Comparison of ENCODE assay signal across 20 cellular contexts in the genomic region with DNA sequence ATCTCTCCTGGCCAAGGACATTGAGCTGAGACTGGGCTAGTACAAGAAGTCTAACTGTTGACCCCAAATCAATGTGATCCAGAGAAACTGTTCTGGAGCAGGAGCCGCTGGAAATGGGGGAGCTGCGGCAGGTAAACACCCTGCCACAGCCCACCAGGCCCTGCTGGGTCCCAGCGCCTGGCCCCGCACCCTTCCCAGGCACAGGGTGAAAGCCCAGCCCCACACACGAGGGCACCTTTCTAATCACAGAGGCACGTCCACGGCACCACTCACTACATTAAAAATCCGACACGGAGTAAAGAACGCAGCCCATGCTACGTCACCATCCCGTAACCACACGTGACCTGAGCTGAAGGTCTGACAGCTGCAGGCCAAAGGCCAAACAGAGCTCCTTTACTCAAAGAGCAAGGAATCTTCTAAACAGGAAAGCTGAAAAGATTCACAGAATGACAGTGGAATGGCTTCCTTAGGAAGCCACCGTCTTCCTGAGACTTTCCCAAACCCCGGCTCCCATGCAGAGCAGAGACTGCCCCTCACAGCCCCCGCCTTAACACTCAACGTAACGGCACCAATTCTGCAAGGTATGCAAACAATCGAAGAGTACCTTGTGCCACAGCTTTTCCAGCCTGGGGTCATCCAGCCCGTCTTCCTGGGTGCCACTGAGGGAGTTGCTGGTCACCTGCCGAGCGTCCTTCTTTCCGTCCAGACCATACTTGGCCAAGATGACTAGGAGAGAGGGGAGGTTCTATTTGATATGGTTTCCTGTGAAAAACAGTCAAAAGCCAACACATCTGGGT. TPM values are rescaled to one million over a fixed set of nuclear protein-coding genes. Genes with fewer than 3 reads are reported as not detected.
"Had no signal": no experiment of that assay in that cellular context is flagged by ENCODE, and none has a peak within 500 bp of the region (broad histone marks: within the 10 kb centered on the region; RNA-seq: fewer than 3 reads in every experiment).

No MANE protein-coding gene starts in this region.

- H3K4me1 Mint-ChIP-seq: activated B cell treated with CpG ODN at 0.5 μM for 24 hours; activated CD4-positive, alpha-beta T cell treated with anti-CD3 and anti-CD28 coated beads, Interleukin-2, amount 10 ng/mL, durations not matched to agents 7 days and 5 days; activated naive CD4-positive, alpha-beta T cell treated with anti-CD3 and anti-CD28 coated beads, Interleukin-2, amount 50 U/mL, for 24 hours had no signal

- ATAC-seq: activated CD8-positive, alpha-beta T cell treated with anti-CD3 and anti-CD28 coated beads, Interleukin-2, amount 10 ng/mL, durations not matched to agents 7 days and 5 days; left lobe of liver; pancreas had no signal

- H3K4me1 ChIP-seq: pancreas, stomach had no signal

- H3K4me3 ChIP-seq: cardiac muscle cell, dorsolateral prefrontal cortex, pancreas, stomach had no signal

- H3K27ac Mint-ChIP-seq: activated B cell treated with CpG ODN at 0.5 μM for 24 hours; activated CD4-positive, alpha-beta T cell treated with anti-CD3 and anti-CD28 coated beads, Interleukin-2, amount 10 ng/mL, durations not matched to agents 7 days and 5 days; activated CD8-positive, alpha-beta T cell treated with anti-CD3 and anti-CD28 coated beads, Interleukin-2, amount 10 ng/mL, durations not matched to agents 7 days and 5 days; activated naive CD4-positive, alpha-beta T cell treated with anti-CD3 and anti-CD28 coated beads, Interleukin-2, amount 50 U/mL, for 24 hours; T-helper 2 cell treated with Interferon-gamma antibody and Interleukin-4, amounts not matched to agents 5 μg/mL and 100 μg/mL, for 36 hours; type B pancreatic cell had no signal

- H3K27me3 ChIP-seq: cardiac muscle cell, dorsolateral prefrontal cortex, neutrophil, pancreas, stomach had no signal

- DNase-seq: activated B cell treated with CpG ODN at 0.5 μM for 24 hours; activated CD4-positive, alpha-beta T cell treated with anti-CD3 and anti-CD28 coated beads, Interleukin-2, amount 10 ng/mL, durations not matched to agents 7 days and 5 days; activated CD8-positive, alpha-beta T cell treated with anti-CD3 and anti-CD28 coated beads, Interleukin-2, amount 10 ng/mL, durations not matched to agents 7 days and 5 days; activated effector memory CD4-positive, alpha-beta T cell treated with Interleukin-2 at 50 U/mL for 16 hours; activated T-cell treated with anti-CD3 and anti-CD28 coated beads, Interleukin-2, amount 50 U/mL, for 48 hours; foreskin fibroblast; hypothalamus; islet precursor cell; SK-N-SH; stomach had no signal

- H3K27me3 Mint-ChIP-seq: activated B cell treated with CpG ODN at 0.5 μM for 24 hours; activated CD4-positive, alpha-beta T cell treated with anti-CD3 and anti-CD28 coated beads, Interleukin-2, amount 10 ng/mL, durations not matched to agents 7 days and 5 days; activated naive CD4-positive, alpha-beta T cell treated with anti-CD3 and anti-CD28 coated beads, Interleukin-2, amount 50 U/mL, for 24 hours; type B pancreatic cell had no signal

- H3K4me3 Mint-ChIP-seq: activated B cell treated with CpG ODN at 0.5 μM for 24 hours; activated CD4-positive, alpha-beta T cell treated with anti-CD3 and anti-CD28 coated beads, Interleukin-2, amount 10 ng/mL, durations not matched to agents 7 days and 5 days; activated CD8-positive, alpha-beta T cell treated with anti-CD3 and anti-CD28 coated beads, Interleukin-2, amount 10 ng/mL, durations not matched to agents 7 days and 5 days; activated naive CD4-positive, alpha-beta T cell treated with anti-CD3 and anti-CD28 coated beads, Interleukin-2, amount 50 U/mL, for 24 hours; T-helper 2 cell treated with Interferon-gamma antibody and Interleukin-4, amounts not matched to agents 5 μg/mL and 100 μg/mL, for 36 hours; type B pancreatic cell had no signal

- H3K9me3 Mint-ChIP-seq: activated B cell treated with CpG ODN at 0.5 μM for 24 hours; activated CD4-positive, alpha-beta T cell treated with anti-CD3 and anti-CD28 coated beads, Interleukin-2, amount 10 ng/mL, durations not matched to agents 7 days and 5 days; activated naive CD4-positive, alpha-beta T cell treated with anti-CD3 and anti-CD28 coated beads, Interleukin-2, amount 50 U/mL, for 24 hours; T-helper 2 cell treated with Interferon-gamma antibody and Interleukin-4, amounts not matched to agents 5 μg/mL and 100 μg/mL, for 36 hours; type B pancreatic cell had no signal

- H3K27ac ChIP-seq: cardiac muscle cell, dorsolateral prefrontal cortex, epithelial cell of prostate, neutrophil, pancreas, stomach had no signal

- H3K9me3 ChIP-seq: neutrophil, pancreas, SK-N-SH, stomach had no signal

- H3K36me3 Mint-ChIP-seq: type B pancreatic cell had no signal

RNA-seq across cellular contexts. Expression of a gene that starts 56.6 kb away (rescaled TPM):
- total RNA-seq: activated CD4-positive, alpha-beta T cell treated with anti-CD3 and anti-CD28 coated beads, Interleukin-2, amount 10 ng/mL, durations not matched to agents 7 days and 5 days; activated CD8-positive, alpha-beta T cell treated with anti-CD3 and anti-CD28 coated beads, Interleukin-2, amount 10 ng/mL, durations not matched to agents 7 days and 5 days; glomerular endothelial cell had no signal
